8 cellular contexts compared by ENCODE assay signal in the genomic region with DNA sequence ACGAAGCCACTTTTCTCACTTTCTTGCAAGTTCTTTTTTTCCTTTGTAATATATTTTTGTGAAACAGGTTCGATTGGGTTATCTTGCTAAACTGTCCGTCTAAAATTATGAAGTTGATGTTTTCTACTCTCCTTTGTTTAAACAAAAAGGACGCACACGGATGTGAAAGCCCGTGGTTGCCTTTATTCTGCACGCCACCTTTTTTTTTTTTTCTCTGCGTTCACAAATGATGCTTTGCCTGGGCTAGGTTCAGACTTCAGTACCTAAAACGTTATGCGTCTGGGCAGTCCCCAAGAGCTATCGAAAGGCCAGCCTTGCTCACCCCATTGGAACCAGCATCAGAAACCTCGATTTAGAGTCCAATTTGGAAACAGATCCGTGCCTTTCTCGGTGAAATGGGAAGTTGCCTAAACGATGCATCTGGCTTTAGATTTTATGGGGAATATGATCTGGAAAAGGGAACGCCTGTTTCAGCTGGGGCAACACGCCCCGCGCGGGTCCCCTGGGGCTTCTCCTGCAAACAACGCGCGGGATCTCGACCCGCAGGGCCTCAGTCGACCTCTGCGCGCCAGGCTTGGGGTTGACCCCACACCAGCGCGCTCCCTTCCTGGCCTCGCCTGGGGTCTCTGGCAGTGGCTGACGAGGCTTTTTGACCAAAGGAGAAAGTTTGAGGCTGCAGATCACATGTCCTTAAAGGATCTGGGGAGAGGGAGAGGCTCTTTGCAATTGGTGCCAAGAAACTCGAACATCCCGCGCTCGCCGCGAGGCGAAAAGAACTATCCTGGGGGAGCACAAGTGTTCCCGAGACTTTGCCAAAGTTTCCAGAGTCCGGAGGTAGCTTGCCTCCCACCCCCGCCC.
DNase-seq lines count a peak whose midpoint lies in the region; ATAC-seq lines count a peak whose summit lies in the region.

No MANE protein-coding gene starts in this region.

- 32% methylated on average over 42 of the region's 42 CpGs for WGBS in right cardiac atrium

- ATAC-seq in right cardiac atrium, result no peak
- peak; percentile 11 for ATAC-seq in stimulated activated effector memory CD8-positive, alpha-beta T cell treated with anti-CD3 and anti-CD28 coated beads, Interleukin-12 subunit alpha, Interleukin-12 subunit beta, amount 100 ng/mL, for 72 hours
- ATAC-seq in HG03354 (IDR thresholded peaks at IDR 0.05; ENCODE audit: poor library complexity, severe bottlenecking, unreplicated experiment), result no peak
- no peak for ATAC-seq in GM18519 (IDR thresholded peaks at IDR 0.05; ENCODE audit: low FRiP score, unreplicated experiment)

- H3K9me3 Mint-ChIP-seq in activated T-cell treated with anti-CD3 and anti-CD28 coated beads, Interleukin-2, amount 50 U/mL, for 24 hours, result no peaks in the 10 kb centered on the region
- H3K9me3 Mint-ChIP-seq in stimulated activated effector memory CD8-positive, alpha-beta T cell treated with anti-CD3 and anti-CD28 coated beads, Interleukin-12 subunit alpha, Interleukin-12 subunit beta, amount 100 ng/mL, for 72 hours, result no peaks in the 10 kb centered on the region

- H3K4me1 ChIP-seq in right cardiac atrium (ENCODE audit: control insufficient read depth, insufficient read depth, low read length), result no peaks in the 10 kb centered on the region

- peaks cover 76% of the 10 kb centered on the region for H3K27me3 Mint-ChIP-seq in activated T-cell treated with anti-CD3 and anti-CD28 coated beads, Interleukin-2, amount 50 U/mL, for 24 hours

- DNase-seq in GOT3 (lab: John Stamatoyannopoulos, UW) (peak; percentile 26), right cardiac atrium (peak in 2 of 3 donors; percentile 62 to 64), NCI-H446 treated with DMSO at 0.1 percent for 48 hours (lab: John Stamatoyannopoulos, UW) (no peak), COR-L47 (lab: John Stamatoyannopoulos, UW) (no peak)
- DNase-seq in activated T-cell treated with anti-CD3 and anti-CD28 coated beads, Interleukin-2, amount 50 U/mL, for 24 hours, result peak; percentile 42
- no peak for DNase-seq in stimulated activated effector memory CD8-positive, alpha-beta T cell treated with anti-CD3 and anti-CD28 coated beads, Interleukin-12 subunit alpha, Interleukin-12 subunit beta, amount 100 ng/mL, for 72 hours (ENCODE audit: low spot score in 2 of 2)

- H3K4me3 ChIP-seq in right cardiac atrium (ENCODE audit: low read length), result peak overlapping the region; percentile 57

- peak overlapping the region; percentile 66 for H3K4me3 Mint-ChIP-seq in activated T-cell treated with anti-CD3 and anti-CD28 coated beads, Interleukin-2, amount 50 U/mL, for 24 hours
- H3K4me3 Mint-ChIP-seq in stimulated activated effector memory CD8-positive, alpha-beta T cell treated with anti-CD3 and anti-CD28 coated beads, Interleukin-12 subunit alpha, Interleukin-12 subunit beta, amount 100 ng/mL, for 72 hours, result peak overlapping the region; percentile 81

- peaks cover 69% of the 10 kb centered on the region for H3K4me1 Mint-ChIP-seq in activated T-cell treated with anti-CD3 and anti-CD28 coated beads, Interleukin-2, amount 50 U/mL, for 24 hours (ENCODE audit: low read depth)
- peaks cover 65% of the 10 kb centered on the region for H3K4me1 Mint-ChIP-seq in stimulated activated effector memory CD8-positive, alpha-beta T cell treated with anti-CD3 and anti-CD28 coated beads, Interleukin-12 subunit alpha, Interleukin-12 subunit beta, amount 100 ng/mL, for 72 hours

- no peaks in the 10 kb centered on the region for H3K9me3 ChIP-seq in right cardiac atrium (ENCODE audit: control insufficient read depth, low read length)

- no peaks in the 10 kb centered on the region for H3K27me3 ChIP-seq in right cardiac atrium (ENCODE audit: control insufficient read depth, insufficient read depth)

- H3K27ac ChIP-seq in right cardiac atrium (ENCODE audit: low read length), result no peak overlapping the region

- H3K27ac Mint-ChIP-seq in activated T-cell treated with anti-CD3 and anti-CD28 coated beads, Interleukin-2, amount 50 U/mL, for 24 hours, result peak overlapping the region; percentile 45
- H3K27ac Mint-ChIP-seq in stimulated activated effector memory CD8-positive, alpha-beta T cell treated with anti-CD3 and anti-CD28 coated beads, Interleukin-12 subunit alpha, Interleukin-12 subunit beta, amount 100 ng/mL, for 72 hours, result peak overlapping the region; percentile 86

- intact Hi-C loops in right cardiac atrium (cut with DNase I), result no loop called here

- peaks cover 5% of the 10 kb centered on the region for H3K36me3 Mint-ChIP-seq in activated T-cell treated with anti-CD3 and anti-CD28 coated beads, Interleukin-2, amount 50 U/mL, for 24 hours (ENCODE audit: low read depth)
- H3K36me3 Mint-ChIP-seq in stimulated activated effector memory CD8-positive, alpha-beta T cell treated with anti-CD3 and anti-CD28 coated beads, Interleukin-12 subunit alpha, Interleukin-12 subunit beta, amount 100 ng/mL, for 72 hours, result peaks cover 30% of the 10 kb centered on the region

Comparison
In these comparisons a context has a peak if more than half of its experiments do, and no peak if none do; other contexts are left out.
1. DNase-seq: peak in GOT3 (single experiment), activated T-cell treated with anti-CD3 and anti-CD28 coated beads, Interleukin-2, amount 50 U/mL, for 24 hours (single experiment) and right cardiac atrium (2 of 3); none in stimulated activated effector memory CD8-positive, alpha-beta T cell treated with anti-CD3 and anti-CD28 coated beads, Interleukin-12 subunit alpha, Interleukin-12 subunit beta, amount 100 ng/mL, for 72 hours (0 of 2), NCI-H446 treated with DMSO at 0.1 percent for 48 hours (single experiment) and COR-L47 (single experiment).